Comparison of ENCODE assay signal across 10 cellular contexts in the genomic region with DNA sequence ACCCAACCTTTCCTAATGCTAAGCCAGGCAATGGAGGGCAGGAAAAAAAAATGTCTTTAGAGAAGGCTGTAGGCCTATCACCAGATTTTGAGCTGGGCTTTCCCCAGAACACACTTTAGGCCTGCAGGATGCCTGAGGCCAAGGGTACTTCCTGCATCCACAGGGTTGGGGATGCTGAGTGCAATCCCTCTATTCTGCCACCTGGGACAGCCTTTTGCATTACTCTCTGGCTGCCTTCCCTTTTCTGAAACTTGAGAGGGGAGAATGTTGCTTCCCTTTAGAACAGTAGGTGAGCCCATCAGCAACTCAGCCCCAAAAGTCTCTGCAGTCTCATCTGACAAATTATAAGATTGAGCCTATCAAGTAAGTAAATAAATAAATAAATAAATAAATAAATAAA.
DNase-seq lines count a peak whose midpoint lies in the region; ATAC-seq, FAIRE-seq and TF ChIP-seq lines count a peak whose summit lies in the region.
"Had no signal": no experiment of that assay in that cellular context is flagged by ENCODE, and none has a peak within 500 bp of the region (broad histone marks: within the 10 kb centered on the region; RNA-seq: fewer than 3 reads in every experiment).

No MANE protein-coding gene starts in this region.

- H3K4me1 Mint-ChIP-seq in progenitor cell of endocrine pancreas (ENCODE audit: low read depth) = peaks cover 2% of the 10 kb centered on the region

- intact Hi-C loops in GM12878 (cut with micrococcal nuclease; ENCODE audit: unreplicated experiment) = no loop called here
- intact Hi-C loops in thyroid gland (cut with DNase I) = no loop called here

- H3K4me1 ChIP-seq in MM.1S (ENCODE audit: low read length) = 0 out of 2 replicates have a peak, but pooled peaks cover 3% of the 10 kb centered on the region
- no peaks in the 10 kb centered on the region for H3K4me1 ChIP-seq in GM12878 (ENCODE audit: control insufficient read depth, insufficient read depth, low read length)
- H3K4me1 ChIP-seq in thyroid gland = no peaks in the 10 kb centered on the region
- H3K4me1 ChIP-seq: pancreas had no signal

- H3K9ac ChIP-seq in MM.1S (ENCODE audit: low read length) (no peak overlapping the region), GM12878 (ENCODE audit: control insufficient read depth, insufficient read depth, low read length) (no peak overlapping the region)

- H3K9me3 Mint-ChIP-seq in progenitor cell of endocrine pancreas (ENCODE audit: low read depth) = no peaks in the 10 kb centered on the region
- H3K9me3 Mint-ChIP-seq: stimulated activated memory B cell treated with anti-CD40 and anti-IgM and Interleukin-4, amounts not matched to agents 10 μg/mL and 1 μg/mL and 100 μg/mL, for 72 hours had no signal

- H3K4me3 ChIP-seq in MM.1S (ENCODE audit: low read length) (no peak overlapping the region), GM12878 (no peak overlapping the region), thyroid gland (replicated peaks in 1 of 3) (no peak overlapping the region)
- H3K4me3 ChIP-seq: pancreas had no signal

- no peaks in the 10 kb centered on the region for H3F3A ChIP-seq in MM.1S (ENCODE audit: insufficient read depth, low read length)

- H3K9me3 ChIP-seq in MM.1S (replicated peaks; ENCODE audit: insufficient read depth, low read length) (no peaks in the 10 kb centered on the region), GM12878 (replicated peaks; ENCODE audit: control insufficient read depth, insufficient read depth, low read length) (no peaks in the 10 kb centered on the region), thyroid gland (no peaks in the 10 kb centered on the region)
- H3K9me3 ChIP-seq: pancreas had no signal

- H3K4me2 ChIP-seq in MM.1S (ENCODE audit: low read depth, low read length) (no peak overlapping the region), GM12878 (ENCODE audit: control insufficient read depth, insufficient read depth) (no peak overlapping the region)

- POLR2A ChIA-PET in GM12878 (lab: Charles Lee) = no interaction called here

- ATAC-seq in GM12878 (peak; percentile 50; the same call in 2 of the 3 replicates), GM18870 (IDR thresholded peaks at IDR 0.05; ENCODE audit: unreplicated experiment) (no peak)
- ATAC-seq: pancreas; stimulated activated memory B cell treated with anti-CD40 and anti-IgM and Interleukin-4, amounts not matched to agents 10 μg/mL and 1 μg/mL and 100 μg/mL, for 72 hours had no signal

- H2AFZ ChIP-seq in MM.1S (ENCODE audit: low read length) (no peak overlapping the region), GM12878 (ENCODE audit: control insufficient read depth, low read depth, low read length) (no peak overlapping the region)

- no peaks in the 10 kb centered on the region for H3K36me3 Mint-ChIP-seq in progenitor cell of endocrine pancreas (ENCODE audit: insufficient read depth)
- H3K36me3 Mint-ChIP-seq: stimulated activated memory B cell treated with anti-CD40 and anti-IgM and Interleukin-4, amounts not matched to agents 10 μg/mL and 1 μg/mL and 100 μg/mL, for 72 hours had no signal

- TF ChIP-seq RAD21 in GM12878 (IDR thresholded peaks at IDR 0.05; ENCODE audit: insufficient read depth, low read depth, low read length) = no peak

- H3K9me2 ChIP-seq in MM.1S (replicated peaks; ENCODE audit: insufficient read depth, low read length) = no peaks in the 10 kb centered on the region

- H3K27ac Mint-ChIP-seq in progenitor cell of endocrine pancreas = no peak overlapping the region
- H3K27ac Mint-ChIP-seq: stimulated activated memory B cell treated with anti-CD40 and anti-IgM and Interleukin-4, amounts not matched to agents 10 μg/mL and 1 μg/mL and 100 μg/mL, for 72 hours had no signal

- SMC1A ChIA-PET in GM12878 (lab: Charles Lee; ENCODE audit: uncharacterized antibody, unreplicated experiment) = interaction anchor here (0.8 to 0.9 kb wide), 2 partner anchors 10 to 26 kb away, joined by 3 read pairs; no protein-coding TSS in a partner anchor

- in situ Hi-C loops in GM12878 (cut with MboI) = no loop called here

- RAD21 ChIA-PET in GM12878 (lab: Charles Lee; ENCODE audit: unreplicated experiment) = no interaction called here

- FAIRE-seq in GM12878 (lab: Jason Lieb, UNC) = no peak
- FAIRE-seq: pancreas had no signal

- TF ChIP-seq CTCF in MM.1S (IDR thresholded peaks at IDR 0.05; ENCODE audit: low read length) = 0 out of 2 replicates have a peak, but pooled peaks have one; percentile 6
- no peak for TF ChIP-seq CTCF in GM12878 (IDR thresholded peaks at IDR 0.05 in 2 of 3, conservative IDR thresholded peaks at IDR 0.05 in 1 of 3; ENCODE audit: control insufficient read depth in 2 of 3, extremely low read depth in 1 of 3, insufficient read depth in 1 of 3, low read depth in 3 of 3, low read length in 3 of 3)
- peak; percentile 46 for TF ChIP-seq CTCF in progenitor cell of endocrine pancreas (IDR thresholded peaks at IDR 0.05; ENCODE audit: unreplicated experiment)
- TF ChIP-seq CTCF in thyroid gland (IDR thresholded peaks at IDR 0.05) = peak in 1 of 6 experiments; percentile 9

- BruUV-seq in GM12878 (replicated peaks; lab: Mats Ljungman, UMichigan) = no TSS peak

- no peak overlapping the region for H3K27ac ChIP-seq in MM.1S (ENCODE audit: low read length)
- no peak overlapping the region for H3K27ac ChIP-seq in GM12878 (ENCODE audit: control insufficient read depth, insufficient read depth)
- no peak overlapping the region for H3K27ac ChIP-seq in thyroid gland
- H3K27ac ChIP-seq: pancreas had no signal

- H3K36me3 ChIP-seq in MM.1S (replicated peaks; ENCODE audit: insufficient read depth, low read length) = no peaks in the 10 kb centered on the region
- H3K36me3 ChIP-seq in GM12878 (ENCODE audit: control insufficient read depth in 2 of 2, insufficient read depth in 2 of 2, low read length in 1 of 2) = no peaks in the 10 kb centered on the region
- no peaks in the 10 kb centered on the region for H3K36me3 ChIP-seq in thyroid gland
- H3K36me3 ChIP-seq: pancreas had no signal

- no peak for TF ChIP-seq POLR2A in GM12878 (IDR thresholded peaks at IDR 0.05; ENCODE audit: low read depth, low read length)
- no peak for TF ChIP-seq POLR2A in thyroid gland (IDR thresholded peaks at IDR 0.05)

- H4K20me1 ChIP-seq in MM.1S (ENCODE audit: insufficient read depth, low read length) = no peaks in the 10 kb centered on the region
- H4K20me1 ChIP-seq in GM12878 (ENCODE audit: control insufficient read depth, insufficient read depth) = no peaks in the 10 kb centered on the region

- no peak overlapping the region for H3K4me3 Mint-ChIP-seq in progenitor cell of endocrine pancreas (ENCODE audit: low read depth)
- H3K4me3 Mint-ChIP-seq: stimulated activated memory B cell treated with anti-CD40 and anti-IgM and Interleukin-4, amounts not matched to agents 10 μg/mL and 1 μg/mL and 100 μg/mL, for 72 hours had no signal

- CTCF ChIA-PET in GM12878 (lab: Yijun Ruan, JAX) = interaction anchor here (1.1 kb wide), 1 partner anchor 11 kb away, joined by 3 read pairs; no protein-coding TSS in a partner anchor

- no peak for TF ChIP-seq EP300 in GM12878 (IDR thresholded peaks at IDR 0.05; ENCODE audit: borderline replicate concordance in 1 of 2, control insufficient read depth in 1 of 2, low read depth in 2 of 2, low read length in 2 of 2)

- H3K79me2 ChIP-seq in MM.1S (ENCODE audit: low read length) (no peaks in the 10 kb centered on the region), GM12878 (ENCODE audit: control insufficient read depth, insufficient read depth, low read length) (no peaks in the 10 kb centered on the region)

- H3K27me3 ChIP-seq in MM.1S (replicated peaks; ENCODE audit: insufficient read depth, low read length) = no peaks in the 10 kb centered on the region
- H3K27me3 ChIP-seq in GM12878 (replicated peaks in 1 of 2; ENCODE audit: control insufficient read depth in 2 of 2, insufficient read depth in 2 of 2, low read length in 1 of 2) = no peaks in the 10 kb centered on the region
- no peaks in the 10 kb centered on the region for H3K27me3 ChIP-seq in thyroid gland
- H3K27me3 ChIP-seq: pancreas had no signal

- DNase-seq in SIG-M5 treated with dmso at 0.1 percent for 504 hours (lab: John Stamatoyannopoulos, UW; ENCODE audit: unreplicated experiment) (peak; percentile 46), SIG-M5 (lab: John Stamatoyannopoulos, UW) (no peak), MM.1S (no peak), GM12878 (ENCODE audit: low read depth, low spot score) (no peak), progenitor cell of endocrine pancreas (ENCODE audit: low spot score, unreplicated experiment) (no peak), thyroid gland (no peak)
- no peak for DNase-seq in activated CD4-positive, alpha-beta T cell treated with anti-CD3 and anti-CD28 coated beads, Interleukin-2, amount 50 U/mL, for 48 hours
- DNase-seq: pancreas had no signal

- H3K27me3 Mint-ChIP-seq in progenitor cell of endocrine pancreas = no peaks in the 10 kb centered on the region
- H3K27me3 Mint-ChIP-seq: stimulated activated memory B cell treated with anti-CD40 and anti-IgM and Interleukin-4, amounts not matched to agents 10 μg/mL and 1 μg/mL and 100 μg/mL, for 72 hours had no signal

TF ChIP-seq in GM12878, 131 proteins besides CTCF, POLR2A, EP300 and RAD21:
- no peak for TF ChIP-seq IKZF2 (IDR thresholded peaks at IDR 0.05)
- TF ChIP-seq, protein P1, sequence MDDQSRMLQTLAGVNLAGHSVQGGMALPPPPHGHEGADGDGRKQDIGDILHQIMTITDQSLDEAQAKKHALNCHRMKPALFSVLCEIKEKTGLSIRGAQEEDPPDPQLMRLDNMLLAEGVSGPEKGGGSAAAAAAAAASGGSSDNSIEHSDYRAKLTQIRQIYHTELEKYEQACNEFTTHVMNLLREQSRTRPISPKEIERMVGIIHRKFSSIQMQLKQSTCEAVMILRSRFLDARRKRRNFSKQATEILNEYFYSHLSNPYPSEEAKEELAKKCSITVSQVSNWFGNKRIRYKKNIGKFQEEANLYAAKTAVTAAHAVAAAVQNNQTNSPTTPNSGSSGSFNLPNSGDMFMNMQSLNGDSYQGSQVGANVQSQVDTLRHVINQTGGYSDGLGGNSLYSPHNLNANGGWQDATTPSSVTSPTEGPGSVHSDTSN (IDR thresholded peaks at IDR 0.05; ENCODE audit: insufficient replicate concordance, low read depth, low read length) = no peak
- TF ChIP-seq SIX5 (IDR thresholded peaks at IDR 0.05; ENCODE audit: low read depth, low read length, severe bottlenecking) = no peak
- no peak for TF ChIP-seq ZZZ3 (IDR thresholded peaks at IDR 0.05; ENCODE audit: control insufficient read depth, insufficient read length, low read depth)
- TF ChIP-seq GABPA (IDR thresholded peaks at IDR 0.05; ENCODE audit: low read depth) = no peak

Comparison
In these comparisons a context has a peak if more than half of its experiments do, and no peak if none do; other contexts are left out.
1. CTCF ChIP-seq: peak in MM.1S (single experiment) and progenitor cell of endocrine pancreas (single experiment); none in GM12878 (0 of 3).